In genomic region chr16:87847785-87848675, GRCh38 we compare ENCODE assay signal across 1 cellular context.
A peak's percentile ranks its signal among the peaks of the same experiment; 100 is the strongest.
TF ChIP-seq lines count a peak whose summit lies in the region.

No MANE protein-coding gene starts in this region.

TF ChIP-seq in HepG2, 621 proteins besides CTCF, POLR2A, EP300 and RAD21 (continued from another document and continues in another):
- TF ChIP-seq HIC2 (CRISPR knock-in tag; IDR thresholded peaks at IDR 0.05; ENCODE audit: low read depth) (peak; percentile 92), THRA (CRISPR knock-in tag; IDR thresholded peaks at IDR 0.05; ENCODE audit: borderline replicate concordance) (peak; percentile 86), ZSCAN30 (CRISPR knock-in tag; IDR thresholded peaks at IDR 0.05) (no peak), REPIN1 (CRISPR knock-in tag; IDR thresholded peaks at IDR 0.05; ENCODE audit: borderline replicate concordance, low read depth) (peak; percentile 71; the same call in 1 of the 2 replicates), ZNF761 (CRISPR knock-in tag; conservative IDR thresholded peaks at IDR 0.05) (peak; percentile 91), NCOA5 (CRISPR knock-in tag; IDR thresholded peaks at IDR 0.05) (no peak), GMEB1 (CRISPR knock-in tag; IDR thresholded peaks at IDR 0.05; ENCODE audit: borderline replicate concordance) (peak; percentile 55; the same call in 1 of the 2 replicates), ZNF256 (CRISPR knock-in tag; conservative IDR thresholded peaks at IDR 0.05) (no peak), ZNF788 (CRISPR knock-in tag; IDR thresholded peaks at IDR 0.05; ENCODE audit: borderline replicate concordance) (no peak; the same call in 1 of the 2 replicates), GATAD1 (CRISPR knock-in tag; IDR thresholded peaks at IDR 0.05) (peak; percentile 42; the same call in 1 of the 2 replicates), U2AF2 (IDR thresholded peaks at IDR 0.05; ENCODE audit: low read depth, low read length) (no peak), ZNF552 (CRISPR knock-in tag; IDR thresholded peaks at IDR 0.05; ENCODE audit: borderline replicate concordance) (no peak; the same call in 1 of the 2 replicates), ZNF275 (CRISPR knock-in tag; IDR thresholded peaks at IDR 0.05; ENCODE audit: borderline replicate concordance) (peak; percentile 66; the same call in 1 of the 2 replicates), DBP (CRISPR knock-in tag; IDR thresholded peaks at IDR 0.05; ENCODE audit: not compliant biosample characterization) (peak; percentile 39), ZNF232 (CRISPR knock-in tag; IDR thresholded peaks at IDR 0.05; ENCODE audit: borderline replicate concordance) (peak; percentile 75; the same call in 1 of the 2 replicates), CCDC6 (CRISPR knock-in tag; IDR thresholded peaks at IDR 0.05) (no peak; the same call in 1 of the 2 replicates), PITX1 (CRISPR knock-in tag; IDR thresholded peaks at IDR 0.05) (peak; percentile 89), ZNF570 (CRISPR knock-in tag; IDR thresholded peaks at IDR 0.05; ENCODE audit: borderline replicate concordance) (no peak), ZBTB26 (CRISPR knock-in tag; IDR thresholded peaks at IDR 0.05; ENCODE audit: borderline replicate concordance) (peak; percentile 29; the same call in 1 of the 2 replicates), ZNF264 (CRISPR knock-in tag; IDR thresholded peaks at IDR 0.05) (peak; percentile 88), ZNF672 (CRISPR knock-in tag; IDR thresholded peaks at IDR 0.05) (peak; percentile 75; the same call in 1 of the 2 replicates), PHF21A (CRISPR knock-in tag; IDR thresholded peaks at IDR 0.05) (peak; percentile 99), MTERF4 (CRISPR knock-in tag; IDR thresholded peaks at IDR 0.05) (no peak), PRDM4 (CRISPR knock-in tag; IDR thresholded peaks at IDR 0.05; ENCODE audit: borderline replicate concordance) (no peak), MNT (IDR thresholded peaks at IDR 0.05) (peak; percentile 19; the same call in 1 of the 2 replicates), ZXDC (CRISPR knock-in tag; IDR thresholded peaks at IDR 0.05) (no peak; the same call in 1 of the 2 replicates), ZNF777 (CRISPR knock-in tag; IDR thresholded peaks at IDR 0.05) (peak; percentile 75; the same call in 1 of the 2 replicates), RBFOX2 (IDR thresholded peaks at IDR 0.05; ENCODE audit: low read depth, low read length) (peak; percentile 77), ZSCAN21 (CRISPR knock-in tag; IDR thresholded peaks at IDR 0.05; ENCODE audit: borderline replicate concordance) (peak; percentile 64; the same call in 1 of the 2 replicates), HMGXB4 (CRISPR knock-in tag; IDR thresholded peaks at IDR 0.05; ENCODE audit: borderline replicate concordance in 1 of 2, low read depth in 1 of 2) (peak in 1 of 2 experiments; percentile 86; a peak in 3 of 4 replicates), CC2D1A (CRISPR knock-in tag; IDR thresholded peaks at IDR 0.05) (0 out of 2 replicates have a peak, but pooled peaks have one; percentile 57), ZFP36L1 (CRISPR knock-in tag; IDR thresholded peaks at IDR 0.05) (no peak; the same call in 1 of the 2 replicates), ZNF878 (CRISPR knock-in tag; IDR thresholded peaks at IDR 0.05) (0 out of 2 replicates have a peak, but pooled peaks have one; percentile 53), HNRNPL (IDR thresholded peaks at IDR 0.05; ENCODE audit: low read depth, low read length) (peak; percentile 89), HNRNPK (IDR thresholded peaks at IDR 0.05; ENCODE audit: low read depth, low read length, poor library complexity, severe bottlenecking) (no peak), ZNF83 (CRISPR knock-in tag; IDR thresholded peaks at IDR 0.05; ENCODE audit: borderline replicate concordance) (0 out of 2 replicates have a peak, but pooled peaks have one; percentile 64), LBX2 (CRISPR knock-in tag; IDR thresholded peaks at IDR 0.05; ENCODE audit: borderline replicate concordance) (no peak), NR3C1 (CRISPR knock-in tag; IDR thresholded peaks at IDR 0.05) (no peak)
